8 cellular contexts compared by ENCODE assay signal in genomic region chr16:22670551-22670970, GRCh38.
DNase-seq lines count a peak whose midpoint lies in the region; ATAC-seq and TF ChIP-seq lines count a peak whose summit lies in the region.

No MANE protein-coding gene starts in this region.

- no peaks in the 10 kb centered on the region for H3K4me1 Mint-ChIP-seq in effector memory CD8-positive, alpha-beta T cell (ENCODE audit: low read depth in 2 of 2)

- TF ChIP-seq POLR2A in esophagus squamous epithelium (IDR thresholded peaks at IDR 0.05) (no peak), body of pancreas (IDR thresholded peaks at IDR 0.05) (no peak)

- no peaks in the 10 kb centered on the region for H3K36me3 ChIP-seq in esophagus squamous epithelium
- no peaks in the 10 kb centered on the region for H3K36me3 ChIP-seq in body of pancreas (replicated peaks in 1 of 2; ENCODE audit: insufficient read depth in 1 of 2, low read depth in 2 of 2)

- in situ Hi-C loops in SK-MEL-5 (cut with HindIII; ENCODE audit: low pct_unique_long_range_greater_than_20kb, low sequenced_read_pairs) = no loop called here

- H3K9me3 ChIP-seq in esophagus squamous epithelium (no peaks in the 10 kb centered on the region), body of pancreas (no peaks in the 10 kb centered on the region)

- H3K27me3 ChIP-seq in esophagus squamous epithelium (peaks cover 0 to 27% (median 0%) of the 10 kb centered on the region in 4 donors), body of pancreas (no peaks in the 10 kb centered on the region)

- ATAC-seq in body of pancreas (no peak), GM18520 (IDR thresholded peaks at IDR 0.05; ENCODE audit: unreplicated experiment) (no peak)
- ATAC-seq in effector memory CD8-positive, alpha-beta T cell (replicated peaks) = no peak

- no peaks in the 10 kb centered on the region for H3K27me3 Mint-ChIP-seq in effector memory CD8-positive, alpha-beta T cell

- H3K27ac ChIP-seq in esophagus squamous epithelium (no peak overlapping the region), body of pancreas (no peak overlapping the region)

- no peaks in the 10 kb centered on the region for H3K4me1 ChIP-seq in esophagus squamous epithelium
- H3K4me1 ChIP-seq in body of pancreas = no peaks in the 10 kb centered on the region

- intact Hi-C loops in esophagus squamous epithelium (cut with DNase I) (no loop called here), body of pancreas (cut with DNase I) (no loop called here)

- DNase-seq in DMS 273 treated with DMSO at 0.1 percent for 48 hours (lab: John Stamatoyannopoulos, UW) (peak; percentile 35), GM20000 (ENCODE audit: low spot score) (peak; percentile 76), SK-MEL-5 (ENCODE audit: low read depth, low spot score) (peak; percentile 47), medulla oblongata (ENCODE audit: extremely low spot score) (peak; percentile 54), esophagus squamous epithelium (lab: John Stamatoyannopoulos, UW) (no peak), body of pancreas (no peak)
- DNase-seq in effector memory CD8-positive, alpha-beta T cell = no peak

- no peaks in the 10 kb centered on the region for H3K36me3 Mint-ChIP-seq in effector memory CD8-positive, alpha-beta T cell (ENCODE audit: insufficient read depth)

- no peak overlapping the region for H3K27ac Mint-ChIP-seq in effector memory CD8-positive, alpha-beta T cell

- H3K9me3 Mint-ChIP-seq in effector memory CD8-positive, alpha-beta T cell = no peaks in the 10 kb centered on the region

- H3K4me3 ChIP-seq in esophagus squamous epithelium (no peak overlapping the region), body of pancreas (no peak overlapping the region)

- TF ChIP-seq CTCF in GM20000 (IDR thresholded peaks at IDR 0.05; ENCODE audit: extremely low read depth, missing control alignments) (no peak), esophagus squamous epithelium (IDR thresholded peaks at IDR 0.05) (no peak), body of pancreas (IDR thresholded peaks at IDR 0.05) (no peak)

- H3K4me3 Mint-ChIP-seq in effector memory CD8-positive, alpha-beta T cell = no peak overlapping the region

- WGBS in esophagus squamous epithelium, 2 donors = 16 to 20% methylated on average over 6 of the region's 6 CpGs
- 15 to 19% methylated on average over 6 of the region's 6 CpGs for WGBS in body of pancreas, 2 donors

Comparison
In these comparisons a context has a peak if more than half of its experiments do, and no peak if none do; other contexts are left out.
1. DNase-seq: peak in DMS 273 treated with DMSO at 0.1 percent for 48 hours (single experiment), GM20000 (single experiment), SK-MEL-5 (single experiment) and medulla oblongata (single experiment); none in esophagus squamous epithelium (single experiment), body of pancreas (0 of 4) and effector memory CD8-positive, alpha-beta T cell (0 of 3).